Comparison of ENCODE assay signal across 23 cellular contexts in the genomic region with DNA sequence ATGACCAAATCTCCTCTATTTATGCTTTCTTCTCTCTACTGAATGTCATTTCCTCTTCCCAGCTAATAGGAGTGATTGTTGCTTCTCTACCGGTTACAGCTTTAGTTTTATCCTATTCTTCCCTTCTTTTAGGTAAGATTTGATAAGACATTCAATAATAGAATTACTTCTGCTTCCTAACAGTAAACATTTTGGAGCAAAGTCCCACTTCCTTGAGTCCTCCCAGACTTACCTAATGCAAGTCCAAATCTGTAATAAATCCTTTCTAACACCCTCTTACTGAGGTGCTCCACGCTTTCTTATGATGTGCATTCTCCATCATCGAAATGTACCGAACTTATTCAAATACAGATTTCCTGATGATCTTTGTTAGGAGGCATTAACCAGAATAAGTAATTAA.
"Had no signal": no experiment of that assay in that cellular context is flagged by ENCODE, and none has a peak within 500 bp of the region (broad histone marks: within the 10 kb centered on the region; RNA-seq: fewer than 3 reads in every experiment).

No MANE protein-coding gene starts in this region.

- H3K9me3 ChIP-seq: breast epithelium, lower lobe of right lung, pancreas, prostate gland, tibial artery had no signal

- DNase-seq: activated CD4-positive, alpha-beta memory T cell treated with anti-CD3 and anti-CD28 coated beads for 36 hours; activated CD4-positive, alpha-beta T cell treated with anti-CD3 and anti-CD28 coated beads, Interleukin-2, amount 10 ng/mL, durations not matched to agents 24 days and 14 days; activated CD8-positive, alpha-beta memory T cell treated with anti-CD3 and anti-CD28 coated beads, Interleukin-2, amount 50 U/mL, for 4 hours; activated gamma-delta T cell; activated naive CD4-positive, alpha-beta T cell treated with anti-CD3 and anti-CD28 coated beads, Interleukin-2, amount 10 ng/mL, durations not matched to agents 7 days and 5 days; activated naive CD8-positive, alpha-beta T cell treated with anti-CD3 and anti-CD28 coated beads, Interleukin-2, amount 10 ng/mL, durations not matched to agents 7 days and 5 days; activated T-cell treated with anti-CD3 and anti-CD28 coated beads, Interleukin-2, amount 50 U/mL, for 1 hour; effector memory CD8-positive, alpha-beta T cell; immature natural killer cell; lower lobe of right lung; naive thymus-derived CD8-positive, alpha-beta T cell; pancreas; retina; stimulated activated CD4-positive, alpha-beta T cell treated with anti-CD3 and anti-CD28 coated beads, Interleukin-4, amount 100 ng/mL, for 4 hours; stimulated activated CD8-positive, alpha-beta memory T cell treated with anti-CD3 and anti-CD28 coated beads, Interleukin-4, amount 100 ng/mL, for 48 hours; stimulated activated naive CD8-positive, alpha-beta T cell treated with anti-CD3 and anti-CD28 coated beads, Interleukin-15, amount 100 ng/mL, for 72 hours; T-helper 9 cell; tibial artery; WERI-Rb-1 had no signal

- H3K36me3 ChIP-seq: breast epithelium, lower lobe of right lung, pancreas, prostate gland, tibial artery, WERI-Rb-1 had no signal

- H3K27me3 ChIP-seq: breast epithelium, pancreas, tibial artery had no signal

- H3K27ac ChIP-seq: breast epithelium, coronary artery, lower lobe of right lung, pancreas, prostate gland, skin epidermis, tibial artery, WERI-Rb-1 had no signal

- H3K4me3 ChIP-seq: breast epithelium, coronary artery, lower lobe of right lung, pancreas, prostate gland, skin epidermis, tibial artery had no signal

- H3K4me1 ChIP-seq: breast epithelium, lower lobe of right lung, pancreas, prostate gland, tibial artery had no signal
